17 cellular contexts compared by ENCODE assay signal in the genomic region with DNA sequence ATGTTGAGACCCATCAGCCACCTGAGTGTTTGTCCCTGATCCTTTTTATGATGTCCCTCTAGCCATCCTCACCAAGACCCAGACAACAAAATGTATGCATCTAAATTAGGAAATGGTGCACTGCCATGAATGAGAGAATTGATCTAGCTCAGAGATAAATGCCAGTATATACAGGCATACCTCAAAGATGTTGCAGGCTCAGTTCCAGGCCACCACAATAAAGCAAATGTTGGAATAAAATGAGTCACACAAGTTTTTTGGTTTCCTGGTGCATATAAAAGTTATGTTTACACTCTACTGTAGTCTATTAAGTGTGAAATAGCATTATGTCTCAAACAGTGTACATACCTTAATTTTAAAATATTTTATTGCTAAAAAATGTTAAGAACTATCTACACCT.
DNase-seq lines count a peak whose midpoint lies in the region; ATAC-seq and TF ChIP-seq lines count a peak whose summit lies in the region.
"Had no signal": no experiment of that assay in that cellular context is flagged by ENCODE, and none has a peak within 500 bp of the region (broad histone marks: within the 10 kb centered on the region; RNA-seq: fewer than 3 reads in every experiment).

No MANE protein-coding gene starts in this region.

- H3K27me3 Mint-ChIP-seq in activated CD8-positive, alpha-beta T cell treated with anti-CD3 and anti-CD28 coated beads, Interleukin-2, amount 10 ng/mL, durations not matched to agents 7 days and 5 days (ENCODE audit: low read depth), result peaks cover 4% of the 10 kb centered on the region
- no peaks in the 10 kb centered on the region for H3K27me3 Mint-ChIP-seq in activated CD8-positive, alpha-beta T cell treated with anti-CD3 and anti-CD28 coated beads for 36 hours
- no peaks in the 10 kb centered on the region for H3K27me3 Mint-ChIP-seq in CD8-positive, alpha-beta T cell (ENCODE audit: low read depth)
- H3K27me3 Mint-ChIP-seq in T-helper 17 cell, result no peaks in the 10 kb centered on the region
- H3K27me3 Mint-ChIP-seq in naive thymus-derived CD8-positive, alpha-beta T cell, result no peaks in the 10 kb centered on the region
- H3K27me3 Mint-ChIP-seq: B cell had no signal

- no peak overlapping the region for H3K4me3 ChIP-seq in CD8-positive, alpha-beta T cell (ENCODE audit: low read depth, low read length)
- H3K4me3 ChIP-seq: GM12878, GM23248, HAP-1 had no signal

- no peaks in the 10 kb centered on the region for H3K9me3 Mint-ChIP-seq in activated CD8-positive, alpha-beta T cell treated with anti-CD3 and anti-CD28 coated beads, Interleukin-2, amount 10 ng/mL, durations not matched to agents 7 days and 5 days (ENCODE audit: insufficient read depth)
- no peaks in the 10 kb centered on the region for H3K9me3 Mint-ChIP-seq in activated CD8-positive, alpha-beta T cell treated with anti-CD3 and anti-CD28 coated beads for 36 hours
- H3K9me3 Mint-ChIP-seq in CD8-positive, alpha-beta T cell, result no peaks in the 10 kb centered on the region
- no peaks in the 10 kb centered on the region for H3K9me3 Mint-ChIP-seq in naive thymus-derived CD8-positive, alpha-beta T cell

- H3K27ac Mint-ChIP-seq in activated CD8-positive, alpha-beta T cell treated with anti-CD3 and anti-CD28 coated beads, Interleukin-2, amount 10 ng/mL, durations not matched to agents 7 days and 5 days, result no peak overlapping the region
- no peak overlapping the region for H3K27ac Mint-ChIP-seq in activated CD8-positive, alpha-beta T cell treated with anti-CD3 and anti-CD28 coated beads for 36 hours
- H3K27ac Mint-ChIP-seq in CD8-positive, alpha-beta T cell, result no peak overlapping the region
- peak overlapping the region; percentile 16 for H3K27ac Mint-ChIP-seq in T-helper 17 cell
- peak overlapping the region in 1 of 10 donors; percentile 68 for H3K27ac Mint-ChIP-seq in naive thymus-derived CD8-positive, alpha-beta T cell
- H3K27ac Mint-ChIP-seq: B cell had no signal

- H3K36me3 Mint-ChIP-seq in activated CD8-positive, alpha-beta T cell treated with anti-CD3 and anti-CD28 coated beads, Interleukin-2, amount 10 ng/mL, durations not matched to agents 7 days and 5 days (ENCODE audit: low read depth), result no peaks in the 10 kb centered on the region
- no peaks in the 10 kb centered on the region for H3K36me3 Mint-ChIP-seq in activated CD8-positive, alpha-beta T cell treated with anti-CD3 and anti-CD28 coated beads for 36 hours (ENCODE audit: low read depth)
- H3K36me3 Mint-ChIP-seq in CD8-positive, alpha-beta T cell, result no peaks in the 10 kb centered on the region
- H3K36me3 Mint-ChIP-seq in T-helper 17 cell (ENCODE audit: low read depth), result no peaks in the 10 kb centered on the region
- H3K36me3 Mint-ChIP-seq in naive thymus-derived CD8-positive, alpha-beta T cell, result peaks cover 0 to 2% (median 0%) of the 10 kb centered on the region in 3 donors

- no peaks in the 10 kb centered on the region for H3K4me1 ChIP-seq in CD8-positive, alpha-beta T cell (ENCODE audit: insufficient read depth, low read length)

- peaks cover 8% of the 10 kb centered on the region for H3K4me1 Mint-ChIP-seq in activated CD8-positive, alpha-beta T cell treated with anti-CD3 and anti-CD28 coated beads, Interleukin-2, amount 10 ng/mL, durations not matched to agents 7 days and 5 days (ENCODE audit: low read depth)
- peaks cover 5% of the 10 kb centered on the region for H3K4me1 Mint-ChIP-seq in activated CD8-positive, alpha-beta T cell treated with anti-CD3 and anti-CD28 coated beads for 36 hours (ENCODE audit: low read depth)
- peaks cover 10% of the 10 kb centered on the region for H3K4me1 Mint-ChIP-seq in CD8-positive, alpha-beta T cell (ENCODE audit: low read depth)
- peaks cover 14% of the 10 kb centered on the region for H3K4me1 Mint-ChIP-seq in T-helper 17 cell
- peaks cover 6 to 12% (median 10%) of the 10 kb centered on the region in 4 donors for H3K4me1 Mint-ChIP-seq in naive thymus-derived CD8-positive, alpha-beta T cell
- H3K4me1 Mint-ChIP-seq: B cell had no signal

- peak; percentile 44 for ATAC-seq in activated CD8-positive, alpha-beta T cell treated with anti-CD3 and anti-CD28 coated beads, Interleukin-2, amount 10 ng/mL, durations not matched to agents 7 days and 5 days
- no peak for ATAC-seq in activated CD8-positive, alpha-beta T cell treated with anti-CD3 and anti-CD28 coated beads for 36 hours
- peak; percentile 17 for ATAC-seq in CD8-positive, alpha-beta T cell
- ATAC-seq in T-helper 17 cell, result peak; percentile 85
- peak; percentile 28 to 35 for ATAC-seq in naive thymus-derived CD8-positive, alpha-beta T cell
- ATAC-seq: GM12878, Right ventricle myocardium inferior had no signal

- DNase-seq in activated CD8-positive, alpha-beta T cell treated with anti-CD3 and anti-CD28 coated beads, Interleukin-2, amount 10 ng/mL, durations not matched to agents 7 days and 5 days, result no peak
- no peak for DNase-seq in activated CD8-positive, alpha-beta T cell treated with anti-CD3 and anti-CD28 coated beads for 36 hours
- no peak for DNase-seq in CD8-positive, alpha-beta T cell
- DNase-seq in T-helper 17 cell (no peak), SKM-1 (lab: John Stamatoyannopoulos, UW; ENCODE audit: unreplicated experiment) (no peak)
- DNase-seq in naive thymus-derived CD8-positive, alpha-beta T cell, result no peak
- no peak for DNase-seq in NK-92 treated with Interleukin-12 subunit alpha and Interleukin-12 subunit beta, amount 100 ng/mL, for 24 hours (lab: John Stamatoyannopoulos, UW)
- DNase-seq: EL, GM23248, NCI-H1092 treated with DMSO at 0.1 percent for 48 hours, NCI-H146, NCI-H2081 had no signal

- POLR2A ChIA-PET in activated CD8-positive, alpha-beta T cell treated with anti-CD3 and anti-CD28 coated beads, Interleukin-2, amount 10 ng/mL, durations not matched to agents 7 days and 5 days (lab: Charles Lee), result no interaction called here
- POLR2A ChIA-PET in activated CD8-positive, alpha-beta T cell treated with anti-CD3 and anti-CD28 coated beads for 36 hours (lab: Charles Lee), result no interaction called here
- POLR2A ChIA-PET in CD8-positive, alpha-beta T cell (lab: Charles Lee), result no interaction called here
- POLR2A ChIA-PET in naive thymus-derived CD8-positive, alpha-beta T cell (lab: Charles Lee), result no interaction called here

- no peaks in the 10 kb centered on the region for H3K9me3 ChIP-seq in CD8-positive, alpha-beta T cell (ENCODE audit: low read length)
- H3K9me3 ChIP-seq in T-helper 17 cell (ENCODE audit: control insufficient read depth, low read length, poor library complexity, severe bottlenecking), result no peaks in the 10 kb centered on the region
- H3K9me3 ChIP-seq: HAP-1 had no signal

- H3K36me3 ChIP-seq in CD8-positive, alpha-beta T cell (ENCODE audit: insufficient read depth, low read length), result no peaks in the 10 kb centered on the region
- H3K36me3 ChIP-seq: HAP-1 had no signal

- CTCF ChIA-PET in activated CD8-positive, alpha-beta T cell treated with anti-CD3 and anti-CD28 coated beads, Interleukin-2, amount 10 ng/mL, durations not matched to agents 7 days and 5 days (lab: Charles Lee), result no interaction called here
- CTCF ChIA-PET in activated CD8-positive, alpha-beta T cell treated with anti-CD3 and anti-CD28 coated beads for 36 hours (lab: Charles Lee), result no interaction called here
- CTCF ChIA-PET in CD8-positive, alpha-beta T cell (lab: Charles Lee), result no interaction called here

- H3K27me3 ChIP-seq in CD8-positive, alpha-beta T cell (ENCODE audit: insufficient read depth, low read length), result no peaks in the 10 kb centered on the region

- intact Hi-C loops in activated CD8-positive, alpha-beta T cell treated with anti-CD3 and anti-CD28 coated beads for 36 hours (cut with micrococcal nuclease), result no loop called here
- intact Hi-C loops in CD8-positive, alpha-beta T cell (cut with DNase I, micrococcal nuclease), result no loop called here

- TF ChIP-seq CTCF in activated CD8-positive, alpha-beta T cell treated with anti-CD3 and anti-CD28 coated beads for 36 hours (IDR thresholded peaks at IDR 0.05), result no peak
- TF ChIP-seq CTCF in CD8-positive, alpha-beta T cell (IDR thresholded peaks at IDR 0.05), result no peak

- H3K4me3 Mint-ChIP-seq in activated CD8-positive, alpha-beta T cell treated with anti-CD3 and anti-CD28 coated beads, Interleukin-2, amount 10 ng/mL, durations not matched to agents 7 days and 5 days, result no peak overlapping the region
- no peak overlapping the region for H3K4me3 Mint-ChIP-seq in activated CD8-positive, alpha-beta T cell treated with anti-CD3 and anti-CD28 coated beads for 36 hours
- H3K4me3 Mint-ChIP-seq in CD8-positive, alpha-beta T cell, result no peak overlapping the region
- H3K4me3 Mint-ChIP-seq in T-helper 17 cell, result no peak overlapping the region
- H3K4me3 Mint-ChIP-seq in naive thymus-derived CD8-positive, alpha-beta T cell, result no peak overlapping the region
- H3K4me3 Mint-ChIP-seq: B cell had no signal

- no peak overlapping the region for H3K27ac ChIP-seq in CD8-positive, alpha-beta T cell (ENCODE audit: low read depth, low read length)
- H3K27ac ChIP-seq: GM23248, HL-60 had no signal
